Comparison of ENCODE assay signal across 32 cellular contexts in genomic region chr2:228878138-228878537, GRCh38.
DNase-seq lines count a peak whose midpoint lies in the region; ATAC-seq, FAIRE-seq and TF ChIP-seq lines count a peak whose summit lies in the region.
"Had no signal": no experiment of that assay in that cellular context is flagged by ENCODE, and none has a peak within 500 bp of the region (broad histone marks: within the 10 kb centered on the region; RNA-seq: fewer than 3 reads in every experiment).

No MANE protein-coding gene starts in this region.

- DNase-seq in HepG2 (ENCODE audit: low spot score) (no peak), right lobe of liver (no peak), A549 (ENCODE audit: low read depth in 1 of 2, low spot score in 1 of 2) (no peak), IMR-90 (no peak), RWPE1 (ENCODE audit: low spot score) (no peak)
- DNase-seq: 8988T; ACHN; AML-193; BE2C; C1 segment of cervical spinal cord; Caco-2; Calu3; CD4-positive, alpha-beta memory T cell; CD4-positive, alpha-beta T cell; CD4-positive, CD25-positive, alpha-beta regulatory T cell; CD8-positive, alpha-beta memory T cell; CD8-positive, alpha-beta T cell; COR-L47; DMS 273 treated with DMSO at 0.1 percent for 48 hours; DMS153; DMS53; DMS79; DMS79 treated with DMSO at 0.1 percent for 48 hours; DND-41; EL had no signal

- no peak for TF ChIP-seq POLR2A in HepG2 (IDR thresholded peaks at IDR 0.05; ENCODE audit: insufficient read depth in 1 of 2, low read depth in 2 of 2, low read length in 2 of 2)
- no peak for TF ChIP-seq POLR2A in right lobe of liver (IDR thresholded peaks at IDR 0.05)
- no peak for TF ChIP-seq POLR2A in A549 (IDR thresholded peaks at IDR 0.05; ENCODE audit: low read length)
- TF ChIP-seq POLR2A in IMR-90 (IDR thresholded peaks at IDR 0.05; ENCODE audit: low read depth, low read length) = no peak

- H4K8ac ChIP-seq in IMR-90 (ENCODE audit: low read depth in 2 of 2, low read length in 2 of 2) = no peak overlapping the region

- no peaks in the 10 kb centered on the region for H3K79me1 ChIP-seq in IMR-90 (ENCODE audit: low read depth in 1 of 2, low read length in 2 of 2)

- no peaks in the 10 kb centered on the region for H3K9me1 ChIP-seq in IMR-90 (ENCODE audit: insufficient read depth, low read length)

- H3K4ac ChIP-seq in IMR-90 (ENCODE audit: low read depth, low read length) = no peak overlapping the region

- H3K79me2 ChIP-seq in HepG2 (ENCODE audit: insufficient read depth, low read length) = no peaks in the 10 kb centered on the region

- no peak overlapping the region for H2BK20ac ChIP-seq in IMR-90 (ENCODE audit: low read depth, low read length)

- FAIRE-seq in HepG2 (lab: Jason Lieb, UNC) (no peak), A549 (lab: Jason Lieb, UNC) (no peak)
- FAIRE-seq: A204.1, D721Med had no signal

- dilution Hi-C loops in IMR-90 (cut with HindIII; ENCODE audit: low sequenced_read_pairs, unreplicated experiment) = no loop called here

- no peak overlapping the region for H2AFZ ChIP-seq in HepG2 (ENCODE audit: low read length)
- no peak overlapping the region for H2AFZ ChIP-seq in IMR-90 (replicated peaks; ENCODE audit: low read length, poor library complexity)

- H2BK120ac ChIP-seq in IMR-90 (ENCODE audit: low read depth, low read length) = no peak overlapping the region

- ATAC-seq in HepG2 = no peak
- no peak for ATAC-seq in right lobe of liver
- ATAC-seq in A549 = no peak
- ATAC-seq in IMR-90 (ENCODE audit: low read depth) = no peak
- no peak for ATAC-seq in HG03025 (IDR thresholded peaks at IDR 0.05; ENCODE audit: low FRiP score, unreplicated experiment)
- ATAC-seq: CD8-positive, alpha-beta T cell had no signal

- CTCF ChIA-PET in HepG2 (lab: Yijun Ruan, JAX; ENCODE audit: low intra/inter-chr PET ratio, low total read pairs) (no interaction called here), A549 (lab: Yijun Ruan, JAX) (no interaction called here), IMR-90 (lab: Yijun Ruan, JAX) (no interaction called here), RWPE1 (lab: Yijun Ruan, JAX) (no interaction called here)

- no peak overlapping the region for H3K14ac ChIP-seq in IMR-90 (replicated peaks; ENCODE audit: low read depth, low read length)

- H2AK5ac ChIP-seq in IMR-90 (ENCODE audit: low read depth, low read length) = no peak overlapping the region

- no peak overlapping the region for H4K5ac ChIP-seq in IMR-90 (ENCODE audit: low read depth, low read length)

- no peaks in the 10 kb centered on the region for H4K20me1 ChIP-seq in HepG2 (ENCODE audit: insufficient read depth, low read length)
- H4K20me1 ChIP-seq in IMR-90 (ENCODE audit: insufficient read depth, low read length) = no peaks in the 10 kb centered on the region
- H4K20me1 ChIP-seq: BLaER1; BLaER1 treated with 17β-estradiol and CSF1 and Interleukin-3, amounts not matched to agents 10 nM and 100 nM had no signal

- no peak overlapping the region for H4K91ac ChIP-seq in IMR-90 (ENCODE audit: insufficient read depth, low read depth, low read length)

- no peak overlapping the region for H2AK9ac ChIP-seq in IMR-90 (replicated peaks; ENCODE audit: low read depth, low read length, poor library complexity)

- no peak overlapping the region for H3K23ac ChIP-seq in IMR-90 (ENCODE audit: low read depth, low read length)

- no peak overlapping the region for H2BK5ac ChIP-seq in IMR-90 (ENCODE audit: low read depth, low read length, poor library complexity, severe bottlenecking)

- TF ChIP-seq EP300 in HepG2 (IDR thresholded peaks at IDR 0.05; ENCODE audit: low read depth in 2 of 2, low read length in 2 of 2) = no peak
- no peak for TF ChIP-seq EP300 in HepG2 (CRISPR knock-in tag; IDR thresholded peaks at IDR 0.05; ENCODE audit: borderline replicate concordance)
- no peak for TF ChIP-seq EP300 in A549 (IDR thresholded peaks at IDR 0.05)

- no peak overlapping the region for H3K27ac ChIP-seq in HepG2 (ENCODE audit: extremely low read length, insufficient read depth, low read length)
- no peak overlapping the region for H3K27ac ChIP-seq in right lobe of liver
- no peak overlapping the region for H3K27ac ChIP-seq in A549
- H3K27ac ChIP-seq in IMR-90 (ENCODE audit: insufficient read depth, low read length) = no peak overlapping the region
- no peak overlapping the region for H3K27ac ChIP-seq in RWPE1
- H3K27ac ChIP-seq: 22Rv1; BLaER1; BLaER1 treated with 17β-estradiol and CSF1 and Interleukin-3, amounts not matched to agents 10 nM and 100 nM; C4-2B had no signal

- H3K4me1 ChIP-seq in HepG2 (ENCODE audit: insufficient read depth, low read length) (no peaks in the 10 kb centered on the region), right lobe of liver (no peaks in the 10 kb centered on the region), A549 (no peaks in the 10 kb centered on the region), IMR-90 (ENCODE audit: control insufficient read depth, insufficient read depth, low read length) (no peaks in the 10 kb centered on the region)
- H3K4me1 ChIP-seq: BE2C, Caco-2 had no signal

- H3K36me3 ChIP-seq in HepG2 (replicated peaks in 1 of 2; ENCODE audit: control insufficient read depth in 1 of 2, insufficient read depth in 2 of 2, low read length in 2 of 2) (no peaks in the 10 kb centered on the region), right lobe of liver (no peaks in the 10 kb centered on the region), IMR-90 (ENCODE audit: control insufficient read depth, insufficient read depth, low read length) (no peaks in the 10 kb centered on the region)
- H3K36me3 ChIP-seq: BE2C; BLaER1; BLaER1 treated with 17β-estradiol and CSF1 and Interleukin-3, amounts not matched to agents 10 nM and 100 nM had no signal

- TF ChIP-seq RAD21 in HepG2 (CRISPR knock-in tag; IDR thresholded peaks at IDR 0.05) = no peak
- TF ChIP-seq RAD21 in A549 (conservative IDR thresholded peaks at IDR 0.05 in 1 of 2, IDR thresholded peaks at IDR 0.05 in 1 of 2) = no peak
- no peak for TF ChIP-seq RAD21 in IMR-90 (IDR thresholded peaks at IDR 0.05; ENCODE audit: low read length)

- H3K9ac ChIP-seq in HepG2 (ENCODE audit: insufficient read depth, low read depth, low read length) (no peak overlapping the region), IMR-90 (ENCODE audit: low read depth, low read length) (no peak overlapping the region)
- H3K9ac ChIP-seq: BLaER1; BLaER1 treated with 17β-estradiol and CSF1 and Interleukin-3, amounts not matched to agents 10 nM and 100 nM had no signal

- H3K9me3 ChIP-seq in HepG2 (ENCODE audit: low read length) = peaks cover 94% of the 10 kb centered on the region
- no peaks in the 10 kb centered on the region for H3K9me3 ChIP-seq in right lobe of liver
- H3K9me3 ChIP-seq in A549 = no peaks in the 10 kb centered on the region
- H3K9me3 ChIP-seq in IMR-90 (ENCODE audit: control insufficient read depth, insufficient read depth, low read length) = peaks cover 7% of the 10 kb centered on the region; the same call in 1 of the 2 replicates
- H3K9me3 ChIP-seq: BE2C, Caco-2 had no signal

- in situ Hi-C loops in HepG2 (cut with HindIII; ENCODE audit: extremely low pct_ligation_motif_present, low pct_unique_long_range_greater_than_20kb) (no loop called here), IMR-90 (cut with MboI; ENCODE audit: low sequenced_read_pairs) (no loop called here)

- 12% methylated on average over 1 of the region's 1 CpG for WGBS in HepG2 (ENCODE audit: low lambda C conversion rate)
- 81% methylated on average over 1 of the region's 1 CpG for WGBS in right lobe of liver (ENCODE audit: insufficient coverage, low coverage, low lambda C conversion rate, missing lambda C conversion rate)
- 4% methylated on average over 1 of the region's 1 CpG for WGBS in A549 (ENCODE audit: missing lambda C conversion rate)
- no CpG with 5 or more reads among the region's 1 CpG for WGBS in IMR-90 (ENCODE audit: extremely low coverage in 2 of 2, insufficient read length in 1 of 2), 2 experiments

- intact Hi-C loops in HepG2 (cut with micrococcal nuclease; ENCODE audit: unreplicated experiment) (no loop called here), right lobe of liver (cut with DNase I) (no loop called here), IMR-90 (cut with micrococcal nuclease) (no loop called here)

- no peak for TF ChIP-seq CTCF in HepG2 (CRISPR knock-in tag; IDR thresholded peaks at IDR 0.05)
- no peak for TF ChIP-seq CTCF in right lobe of liver (IDR thresholded peaks at IDR 0.05)
- TF ChIP-seq CTCF in A549 (IDR thresholded peaks at IDR 0.05) = no peak
- no peak for TF ChIP-seq CTCF in IMR-90 (conservative IDR thresholded peaks at IDR 0.05; ENCODE audit: low read depth, low read length)
- no peak for TF ChIP-seq CTCF in RWPE1 (conservative IDR thresholded peaks at IDR 0.05; ENCODE audit: low read depth)

- H3K56ac ChIP-seq in IMR-90 (ENCODE audit: extremely low read depth, insufficient read depth, low read length) = no peak overlapping the region

- no peak overlapping the region for H3K18ac ChIP-seq in IMR-90 (ENCODE audit: low read depth, low read length)

- H3K27me3 ChIP-seq in HepG2 (ENCODE audit: control insufficient read depth in 1 of 2, insufficient read depth in 2 of 2, low read length in 2 of 2) = no peaks in the 10 kb centered on the region
- no peaks in the 10 kb centered on the region for H3K27me3 ChIP-seq in right lobe of liver
- no peaks in the 10 kb centered on the region for H3K27me3 ChIP-seq in IMR-90 (ENCODE audit: control insufficient read depth, insufficient read depth, low read length)
- H3K27me3 ChIP-seq: BE2C; BLaER1; BLaER1 treated with 17β-estradiol and CSF1 and Interleukin-3, amounts not matched to agents 10 nM and 100 nM had no signal

- H3K4me2 ChIP-seq in HepG2 (ENCODE audit: low read depth, low read length) (no peak overlapping the region), A549 (no peak overlapping the region), IMR-90 (ENCODE audit: low read depth, low read length) (no peak overlapping the region)
- H3K4me2 ChIP-seq: BLaER1; BLaER1 treated with 17β-estradiol and CSF1 and Interleukin-3, amounts not matched to agents 10 nM and 100 nM had no signal

- H2BK15ac ChIP-seq in IMR-90 (ENCODE audit: low read depth, low read length) = no peak overlapping the region

- BruUV-seq in HepG2 (replicated peaks; lab: Mats Ljungman, UMichigan) = no TSS peak
- BruUV-seq in IMR-90 (replicated peaks; lab: Mats Ljungman, UMichigan) = no TSS peak

- POLR2A ChIA-PET in HepG2 (lab: Yijun Ruan, JAX) (no interaction called here), A549 (lab: Yijun Ruan, JAX) (no interaction called here), IMR-90 (lab: Charles Lee; ENCODE audit: unreplicated experiment) (no interaction called here), RWPE1 (lab: Yijun Ruan, JAX; ENCODE audit: low non-redundant PET) (no interaction called here)

- no peak overlapping the region for H3K4me3 ChIP-seq in HepG2 (replicated peaks in 1 of 3; ENCODE audit: insufficient read depth in 1 of 3, low read depth in 2 of 3, low read length in 3 of 3)
- H3K4me3 ChIP-seq in right lobe of liver = no peak overlapping the region
- no peak overlapping the region for H3K4me3 ChIP-seq in A549
- H3K4me3 ChIP-seq in IMR-90 (ENCODE audit: insufficient read depth, low read depth, low read length) = no peak overlapping the region
- H3K4me3 ChIP-seq: BLaER1; BLaER1 treated with 17β-estradiol and CSF1 and Interleukin-3, amounts not matched to agents 10 nM and 100 nM had no signal

TF ChIP-seq in HepG2, 621 proteins besides CTCF, POLR2A, EP300 and RAD21 (continues in another document):
- TF ChIP-seq AKAP8 (CRISPR knock-in tag; IDR thresholded peaks at IDR 0.05) = no peak

TF ChIP-seq in A549, 52 proteins besides CTCF, POLR2A, EP300 and RAD21 (continues in another document):
- peak; percentile 66 for TF ChIP-seq MAFK (IDR thresholded peaks at IDR 0.05; ENCODE audit: partially characterized antibody)

Comparison
In these comparisons a context has a peak if more than half of its experiments do, and no peak if none do; other contexts are left out.
1. Of the 38 proteins assayed by ChIP-seq in both HepG2 and A549: peak only in HepG2: none; only in A549: none; in both: MAFK; in neither: 37.